In genomic region chr14:68823434-68824206, GRCh38 we compare ENCODE assay signal across 1 cellular context.
TF ChIP-seq lines count a peak whose summit lies in the region.

No MANE protein-coding gene starts in this region.

TF ChIP-seq in HepG2, 621 proteins besides CTCF, POLR2A, EP300 and RAD21 (continued from another document and continues in another):
- 0 out of 2 replicates have a peak, but pooled peaks have one; percentile 65 for TF ChIP-seq ZNF441 (CRISPR knock-in tag; IDR thresholded peaks at IDR 0.05; ENCODE audit: borderline replicate concordance)
- TF ChIP-seq, protein P1, sequence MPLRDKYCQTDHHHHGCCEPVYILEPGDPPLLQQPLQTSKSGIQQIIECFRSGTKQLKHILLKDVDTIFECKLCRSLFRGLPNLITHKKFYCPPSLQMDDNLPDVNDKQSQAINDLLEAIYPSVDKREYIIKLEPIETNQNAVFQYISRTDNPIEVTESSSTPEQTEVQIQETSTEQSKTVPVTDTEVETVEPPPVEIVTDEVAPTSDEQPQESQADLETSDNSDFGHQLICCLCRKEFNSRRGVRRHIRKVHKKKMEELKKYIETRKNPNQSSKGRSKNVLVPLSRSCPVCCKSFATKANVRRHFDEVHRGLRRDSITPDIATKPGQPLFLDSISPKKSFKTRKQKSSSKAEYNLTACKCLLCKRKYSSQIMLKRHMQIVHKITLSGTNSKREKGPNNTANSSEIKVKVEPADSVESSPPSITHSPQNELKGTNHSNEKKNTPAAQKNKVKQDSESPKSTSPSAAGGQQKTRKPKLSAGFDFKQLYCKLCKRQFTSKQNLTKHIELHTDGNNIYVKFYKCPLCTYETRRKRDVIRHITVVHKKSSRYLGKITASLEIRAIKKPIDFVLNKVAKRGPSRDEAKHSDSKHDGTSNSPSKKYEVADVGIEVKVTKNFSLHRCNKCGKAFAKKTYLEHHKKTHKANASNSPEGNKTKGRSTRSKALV (CRISPR knock-in tag; IDR thresholded peaks at IDR 0.05) = no peak
- no peak for TF ChIP-seq ZNF850 (CRISPR knock-in tag; conservative IDR thresholded peaks at IDR 0.05)
- no peak for TF ChIP-seq ZBTB37 (CRISPR knock-in tag; IDR thresholded peaks at IDR 0.05)
- no peak for TF ChIP-seq PHB2 (IDR thresholded peaks at IDR 0.05; ENCODE audit: partially characterized antibody)
- peak; percentile 87 for TF ChIP-seq HDAC1 (CRISPR knock-in tag; IDR thresholded peaks at IDR 0.05)
- TF ChIP-seq, protein P2, sequence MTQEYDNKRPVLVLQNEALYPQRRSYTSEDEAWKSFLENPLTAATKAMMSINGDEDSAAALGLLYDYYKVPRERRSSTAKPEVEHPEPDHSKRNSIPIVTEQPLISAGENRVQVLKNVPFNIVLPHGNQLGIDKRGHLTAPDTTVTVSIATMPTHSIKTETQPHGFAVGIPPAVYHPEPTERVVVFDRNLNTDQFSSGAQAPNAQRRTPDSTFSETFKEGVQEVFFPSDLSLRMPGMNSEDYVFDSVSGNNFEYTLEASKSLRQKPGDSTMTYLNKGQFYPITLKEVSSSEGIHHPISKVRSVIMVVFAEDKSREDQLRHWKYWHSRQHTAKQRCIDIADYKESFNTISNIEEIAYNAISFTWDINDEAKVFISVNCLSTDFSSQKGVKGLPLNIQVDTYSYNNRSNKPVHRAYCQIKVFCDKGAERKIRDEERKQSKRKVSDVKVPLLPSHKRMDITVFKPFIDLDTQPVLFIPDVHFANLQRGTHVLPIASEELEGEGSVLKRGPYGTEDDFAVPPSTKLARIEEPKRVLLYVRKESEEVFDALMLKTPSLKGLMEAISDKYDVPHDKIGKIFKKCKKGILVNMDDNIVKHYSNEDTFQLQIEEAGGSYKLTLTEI (CRISPR knock-in tag; conservative IDR thresholded peaks at IDR 0.05) = no peak
- no peak for TF ChIP-seq ZNF101 (CRISPR knock-in tag; IDR thresholded peaks at IDR 0.05; ENCODE audit: borderline replicate concordance, low read depth)
- no peak for TF ChIP-seq SRSF4 (IDR thresholded peaks at IDR 0.05; ENCODE audit: low read depth, low read length, poor library complexity, severe bottlenecking)
- TF ChIP-seq BRCA1 (CRISPR knock-in tag; IDR thresholded peaks at IDR 0.05) = no peak
- TF ChIP-seq ZNF530 (CRISPR knock-in tag; IDR thresholded peaks at IDR 0.05; ENCODE audit: low read depth) = no peak
- 0 out of 2 replicates have a peak, but pooled peaks have one; percentile 90 for TF ChIP-seq ZBTB7A (CRISPR knock-in tag; IDR thresholded peaks at IDR 0.05)
- 0 out of 2 replicates have a peak, but pooled peaks have one; percentile 20 for TF ChIP-seq ZNF607 (CRISPR knock-in tag; IDR thresholded peaks at IDR 0.05; ENCODE audit: borderline replicate concordance)
- TF ChIP-seq TARDBP (CRISPR knock-in tag; IDR thresholded peaks at IDR 0.05) = no peak; the same call in none of the 2 replicates
- TF ChIP-seq ZNF781 (CRISPR knock-in tag; IDR thresholded peaks at IDR 0.05; ENCODE audit: borderline replicate concordance, not compliant biosample characterization) = no peak
- TF ChIP-seq ZNF792 (CRISPR knock-in tag; IDR thresholded peaks at IDR 0.05) = 0 out of 2 replicates have a peak, but pooled peaks have one; percentile 33
- TF ChIP-seq ZNF678 (CRISPR knock-in tag; IDR thresholded peaks at IDR 0.05) = no peak
- no peak for TF ChIP-seq FOXJ3 (CRISPR knock-in tag; IDR thresholded peaks at IDR 0.05; ENCODE audit: borderline replicate concordance)
- TF ChIP-seq HOXD1 (CRISPR knock-in tag; IDR thresholded peaks at IDR 0.05) = no peak
- no peak for TF ChIP-seq CBX2 (IDR thresholded peaks at IDR 0.05; ENCODE audit: low read depth, low read length)
- no peak for TF ChIP-seq CBX2 (CRISPR knock-in tag; IDR thresholded peaks at IDR 0.05; ENCODE audit: low read depth)
- TF ChIP-seq CEBPZ (IDR thresholded peaks at IDR 0.05; ENCODE audit: low read length) = no peak
- TF ChIP-seq, protein P3, sequence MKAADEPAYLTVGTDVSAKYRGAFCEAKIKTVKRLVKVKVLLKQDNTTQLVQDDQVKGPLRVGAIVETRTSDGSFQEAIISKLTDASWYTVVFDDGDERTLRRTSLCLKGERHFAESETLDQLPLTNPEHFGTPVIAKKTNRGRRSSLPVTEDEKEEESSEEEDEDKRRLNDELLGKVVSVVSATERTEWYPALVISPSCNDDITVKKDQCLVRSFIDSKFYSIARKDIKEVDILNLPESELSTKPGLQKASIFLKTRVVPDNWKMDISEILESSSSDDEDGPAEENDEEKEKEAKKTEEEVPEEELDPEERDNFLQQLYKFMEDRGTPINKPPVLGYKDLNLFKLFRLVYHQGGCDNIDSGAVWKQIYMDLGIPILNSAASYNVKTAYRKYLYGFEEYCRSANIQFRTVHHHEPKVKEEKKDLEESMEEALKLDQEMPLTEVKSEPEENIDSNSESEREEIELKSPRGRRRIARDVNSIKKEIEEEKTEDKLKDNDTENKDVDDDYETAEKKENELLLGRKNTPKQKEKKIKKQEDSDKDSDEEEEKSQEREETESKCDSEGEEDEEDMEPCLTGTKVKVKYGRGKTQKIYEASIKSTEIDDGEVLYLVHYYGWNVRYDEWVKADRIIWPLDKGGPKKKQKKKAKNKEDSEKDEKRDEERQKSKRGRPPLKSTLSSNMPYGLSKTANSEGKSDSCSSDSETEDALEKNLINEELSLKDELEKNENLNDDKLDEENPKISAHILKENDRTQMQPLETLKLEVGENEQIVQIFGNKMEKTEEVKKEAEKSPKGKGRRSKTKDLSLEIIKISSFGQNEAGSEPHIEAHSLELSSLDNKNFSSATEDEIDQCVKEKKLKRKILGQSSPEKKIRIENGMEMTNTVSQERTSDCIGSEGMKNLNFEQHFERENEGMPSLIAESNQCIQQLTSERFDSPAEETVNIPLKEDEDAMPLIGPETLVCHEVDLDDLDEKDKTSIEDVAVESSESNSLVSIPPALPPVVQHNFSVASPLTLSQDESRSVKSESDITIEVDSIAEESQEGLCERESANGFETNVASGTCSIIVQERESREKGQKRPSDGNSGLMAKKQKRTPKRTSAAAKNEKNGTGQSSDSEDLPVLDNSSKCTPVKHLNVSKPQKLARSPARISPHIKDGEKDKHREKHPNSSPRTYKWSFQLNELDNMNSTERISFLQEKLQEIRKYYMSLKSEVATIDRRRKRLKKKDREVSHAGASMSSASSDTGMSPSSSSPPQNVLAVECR (CRISPR knock-in tag; IDR thresholded peaks at IDR 0.05; ENCODE audit: borderline replicate concordance) = no peak
- TF ChIP-seq NR2F6 (IDR thresholded peaks at IDR 0.05) = peak; percentile 92
- peak; percentile 96 for TF ChIP-seq NR2F6 (CRISPR knock-in tag; IDR thresholded peaks at IDR 0.05)
- TF ChIP-seq, protein P4, sequence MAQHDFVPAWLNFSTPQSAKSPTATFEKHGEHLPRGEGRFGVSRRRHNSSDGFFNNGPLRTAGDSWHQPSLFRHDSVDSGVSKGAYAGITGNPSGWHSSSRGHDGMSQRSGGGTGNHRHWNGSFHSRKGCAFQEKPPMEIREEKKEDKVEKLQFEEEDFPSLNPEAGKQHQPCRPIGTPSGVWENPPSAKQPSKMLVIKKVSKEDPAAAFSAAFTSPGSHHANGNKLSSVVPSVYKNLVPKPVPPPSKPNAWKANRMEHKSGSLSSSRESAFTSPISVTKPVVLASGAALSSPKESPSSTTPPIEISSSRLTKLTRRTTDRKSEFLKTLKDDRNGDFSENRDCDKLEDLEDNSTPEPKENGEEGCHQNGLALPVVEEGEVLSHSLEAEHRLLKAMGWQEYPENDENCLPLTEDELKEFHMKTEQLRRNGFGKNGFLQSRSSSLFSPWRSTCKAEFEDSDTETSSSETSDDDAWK (CRISPR knock-in tag; IDR thresholded peaks at IDR 0.05) = no peak
- TF ChIP-seq ZSCAN31 (CRISPR knock-in tag; IDR thresholded peaks at IDR 0.05; ENCODE audit: low read depth) = no peak
- no peak; the same call in 1 of the 2 replicates for TF ChIP-seq RERE (CRISPR knock-in tag; IDR thresholded peaks at IDR 0.05; ENCODE audit: low read depth)
- TF ChIP-seq HIVEP1 (CRISPR knock-in tag; IDR thresholded peaks at IDR 0.05) = no peak; the same call in 1 of the 2 replicates
- TF ChIP-seq ZBTB8A (CRISPR knock-in tag; IDR thresholded peaks at IDR 0.05; ENCODE audit: borderline replicate concordance, low read depth) = no peak
- TF ChIP-seq, protein P5, sequence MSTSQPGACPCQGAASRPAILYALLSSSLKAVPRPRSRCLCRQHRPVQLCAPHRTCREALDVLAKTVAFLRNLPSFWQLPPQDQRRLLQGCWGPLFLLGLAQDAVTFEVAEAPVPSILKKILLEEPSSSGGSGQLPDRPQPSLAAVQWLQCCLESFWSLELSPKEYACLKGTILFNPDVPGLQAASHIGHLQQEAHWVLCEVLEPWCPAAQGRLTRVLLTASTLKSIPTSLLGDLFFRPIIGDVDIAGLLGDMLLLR (CRISPR knock-in tag; IDR thresholded peaks at IDR 0.05) = no peak
- no peak for TF ChIP-seq ZFP41 (CRISPR knock-in tag; IDR thresholded peaks at IDR 0.05; ENCODE audit: borderline replicate concordance)
- TF ChIP-seq MIER2 (CRISPR knock-in tag; IDR thresholded peaks at IDR 0.05) = 0 out of 2 replicates have a peak, but pooled peaks have one; percentile 40
- TF ChIP-seq SMAD9 (CRISPR knock-in tag; IDR thresholded peaks at IDR 0.05) = no peak
- peak; percentile 96 for TF ChIP-seq JUNB (CRISPR knock-in tag; IDR thresholded peaks at IDR 0.05; ENCODE audit: borderline replicate concordance)
- peak; percentile 72; the same call in 1 of the 2 replicates for TF ChIP-seq NR2F2 (IDR thresholded peaks at IDR 0.05; ENCODE audit: borderline replicate concordance, low read depth)
- 0 out of 2 replicates have a peak, but pooled peaks have one; percentile 11 for TF ChIP-seq SP5 (CRISPR knock-in tag; IDR thresholded peaks at IDR 0.05; ENCODE audit: borderline replicate concordance, low read depth)
- TF ChIP-seq KLF15 (CRISPR knock-in tag; IDR thresholded peaks at IDR 0.05; ENCODE audit: borderline replicate concordance) = no peak
- TF ChIP-seq, protein P6, sequence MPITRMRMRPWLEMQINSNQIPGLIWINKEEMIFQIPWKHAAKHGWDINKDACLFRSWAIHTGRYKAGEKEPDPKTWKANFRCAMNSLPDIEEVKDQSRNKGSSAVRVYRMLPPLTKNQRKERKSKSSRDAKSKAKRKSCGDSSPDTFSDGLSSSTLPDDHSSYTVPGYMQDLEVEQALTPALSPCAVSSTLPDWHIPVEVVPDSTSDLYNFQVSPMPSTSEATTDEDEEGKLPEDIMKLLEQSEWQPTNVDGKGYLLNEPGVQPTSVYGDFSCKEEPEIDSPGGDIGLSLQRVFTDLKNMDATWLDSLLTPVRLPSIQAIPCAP (CRISPR knock-in tag; IDR thresholded peaks at IDR 0.05; ENCODE audit: low read depth) = no peak
- TF ChIP-seq MIXL1 (CRISPR knock-in tag; IDR thresholded peaks at IDR 0.05) = peak; percentile 58
